In genomic region chr9:26658476-26658875, GRCh38 we compare ENCODE assay signal across 8 cellular contexts.
"Had no signal": no experiment of that assay in that cellular context is flagged by ENCODE, and none has a peak within 500 bp of the region (broad histone marks: within the 10 kb centered on the region; RNA-seq: fewer than 3 reads in every experiment).

No MANE protein-coding gene starts in this region.

- H3K9me3 ChIP-seq: HAP-1 had no signal

- H3K4me3 ChIP-seq: GM23248, HAP-1 had no signal

- ATAC-seq: HCT116 had no signal

- H3K9me3 Mint-ChIP-seq: HFFc6 had no signal

- H2AFZ ChIP-seq: GM23248 had no signal

- H3K27ac ChIP-seq: GM23248 had no signal

- H3K27ac Mint-ChIP-seq: H9, HFFc6 had no signal

- H3K4me3 Mint-ChIP-seq: H9, HFFc6 had no signal

- DNase-seq: GM23248, GOT3, H7, H9, HCEC 1CT, HFFc6 had no signal

- H3K36me3 ChIP-seq: HAP-1 had no signal

- H3K9ac ChIP-seq: GM23248 had no signal
